In the genomic region with DNA sequence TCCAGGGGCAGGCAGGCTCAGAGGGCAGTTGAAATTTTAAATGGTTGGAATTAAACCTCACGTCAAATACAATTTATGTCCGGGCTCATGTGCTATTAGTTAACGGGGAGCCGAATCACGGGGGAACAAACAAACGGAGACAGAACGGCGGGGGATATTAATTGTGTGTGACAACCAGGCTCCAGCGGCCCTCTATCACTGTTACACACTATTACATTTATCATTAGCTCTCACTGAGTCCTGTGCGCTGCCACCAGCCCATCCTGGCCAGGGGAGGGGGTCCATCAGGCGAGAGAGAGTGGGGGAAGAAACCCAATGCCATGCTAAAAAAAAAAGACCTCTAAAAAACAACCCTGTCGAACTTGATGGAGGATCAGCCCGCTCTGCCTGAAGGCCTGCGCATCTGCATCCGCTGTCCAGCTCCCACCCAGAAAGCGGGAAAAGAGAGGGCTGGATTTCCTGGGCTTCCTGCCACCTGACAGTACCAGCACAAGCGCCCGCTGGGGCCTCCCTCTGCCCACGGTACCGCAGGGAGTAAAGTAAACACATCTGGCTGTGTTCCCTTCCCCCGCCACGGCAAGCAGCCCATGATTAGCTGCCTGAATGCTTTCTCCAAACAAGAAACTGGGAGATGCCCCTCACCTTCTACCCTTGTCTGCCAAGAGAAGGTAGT, we compare ENCODE assay signal across 11 cellular contexts. TPM values are rescaled to one million over a fixed set of nuclear protein-coding genes. Genes with fewer than 3 reads are reported as not detected.
DNase-seq lines count a peak whose midpoint lies in the region; ATAC-seq and TF ChIP-seq lines count a peak whose summit lies in the region.
"Had no signal": no experiment of that assay in that cellular context is flagged by ENCODE, and none has a peak within 500 bp of the region (broad histone marks: within the 10 kb centered on the region; RNA-seq: fewer than 3 reads in every experiment).

No MANE protein-coding gene starts in this region.

- H3K9me3 ChIP-seq in iPS-20b (ENCODE audit: insufficient read depth, low read depth, low read length): no peaks in the 10 kb centered on the region
- no peaks in the 10 kb centered on the region for H3K9me3 ChIP-seq in ascending aorta

- peak overlapping the region; percentile 57 for H3K27ac Mint-ChIP-seq in type B pancreatic cell
- no peak overlapping the region for H3K27ac Mint-ChIP-seq in activated CD4-positive, alpha-beta T cell treated with anti-CD3 and anti-CD28 coated beads for 36 hours
- no peak overlapping the region for H3K27ac Mint-ChIP-seq in activated naive CD4-positive, alpha-beta T cell treated with anti-CD3 and anti-CD28 coated beads for 36 hours
- H3K27ac Mint-ChIP-seq: activated naive CD8-positive, alpha-beta T cell had no signal

- H3K9ac ChIP-seq in iPS-20b (ENCODE audit: low read depth, low read length): no peak overlapping the region; the same call in 1 of the 2 replicates

- H3K4me3 ChIP-seq in iPS-20b (ENCODE audit: low read length) (peak overlapping the region; percentile 3; the same call in 1 of the 2 replicates), ascending aorta (no peak overlapping the region)

- no peaks in the 10 kb centered on the region for H3K27me3 Mint-ChIP-seq in type B pancreatic cell
- H3K27me3 Mint-ChIP-seq in activated CD4-positive, alpha-beta T cell treated with anti-CD3 and anti-CD28 coated beads for 36 hours: no peaks in the 10 kb centered on the region
- no peaks in the 10 kb centered on the region for H3K27me3 Mint-ChIP-seq in activated naive CD4-positive, alpha-beta T cell treated with anti-CD3 and anti-CD28 coated beads for 36 hours (ENCODE audit: low read depth)
- H3K27me3 Mint-ChIP-seq: activated naive CD8-positive, alpha-beta T cell had no signal

- no peak overlapping the region for H3K27ac ChIP-seq in iPS-20b (ENCODE audit: low read length)
- no peak overlapping the region for H3K27ac ChIP-seq in ascending aorta

- no peak for TF ChIP-seq CTCF in type B pancreatic cell (conservative IDR thresholded peaks at IDR 0.05)
- TF ChIP-seq CTCF in ascending aorta (IDR thresholded peaks at IDR 0.05): no peak

- H3K36me3 ChIP-seq in iPS-20b (ENCODE audit: insufficient read depth, low read depth, low read length) (peaks cover 27% of the 10 kb centered on the region), ascending aorta (peaks cover 75 to 95% of the 10 kb centered on the region in 2 donors)

- intact Hi-C loops in activated CD4-positive, alpha-beta T cell treated with anti-CD3 and anti-CD28 coated beads for 36 hours (cut with DNase I, micrococcal nuclease): no loop called here
- intact Hi-C loops in ascending aorta (cut with DNase I): no loop called here
- intact Hi-C loops in activated naive CD4-positive, alpha-beta T cell treated with anti-CD3 and anti-CD28 coated beads for 36 hours (cut with micrococcal nuclease): no loop called here

- peaks cover 14% of the 10 kb centered on the region; the same call in 1 of the 2 replicates for H3K4me1 ChIP-seq in iPS-20b (ENCODE audit: insufficient read depth, low read length)
- no peaks in the 10 kb centered on the region for H3K4me1 ChIP-seq in ascending aorta

- peaks cover 23% of the 10 kb centered on the region for H3K36me3 Mint-ChIP-seq in type B pancreatic cell
- peaks cover 15% of the 10 kb centered on the region for H3K36me3 Mint-ChIP-seq in activated CD4-positive, alpha-beta T cell treated with anti-CD3 and anti-CD28 coated beads for 36 hours (ENCODE audit: low read depth)
- peaks cover 2% of the 10 kb centered on the region for H3K36me3 Mint-ChIP-seq in activated naive CD4-positive, alpha-beta T cell treated with anti-CD3 and anti-CD28 coated beads for 36 hours (ENCODE audit: low read depth)

- DNase-seq in NCI-H82 (lab: John Stamatoyannopoulos, UW) (peak; percentile 56), NCI-H82 treated with DMSO at 0.1 percent for 48 hours (lab: John Stamatoyannopoulos, UW; ENCODE audit: unreplicated experiment) (no peak), NCI-H748 treated with DMSO at 0.1 percent for 48 hours (lab: John Stamatoyannopoulos, UW) (peak; percentile 78), type B pancreatic cell (ENCODE audit: extremely low spot score, unreplicated experiment) (no peak), ascending aorta (ENCODE audit: low spot score in 2 of 2) (no peak)
- DNase-seq in activated CD4-positive, alpha-beta T cell treated with anti-CD3 and anti-CD28 coated beads for 36 hours: no peak
- DNase-seq in activated naive CD4-positive, alpha-beta T cell treated with anti-CD3 and anti-CD28 coated beads for 36 hours: no peak
- DNase-seq: OCI-M1 had no signal

- POLR2A ChIA-PET in activated CD4-positive, alpha-beta T cell treated with anti-CD3 and anti-CD28 coated beads for 36 hours (lab: Charles Lee): no interaction called here

- H3K9me3 Mint-ChIP-seq in type B pancreatic cell: no peaks in the 10 kb centered on the region
- no peaks in the 10 kb centered on the region for H3K9me3 Mint-ChIP-seq in activated CD4-positive, alpha-beta T cell treated with anti-CD3 and anti-CD28 coated beads for 36 hours (ENCODE audit: low read depth)
- no peaks in the 10 kb centered on the region for H3K9me3 Mint-ChIP-seq in activated naive CD4-positive, alpha-beta T cell treated with anti-CD3 and anti-CD28 coated beads for 36 hours

- H3K4me3 Mint-ChIP-seq in type B pancreatic cell: peak overlapping the region; percentile 69
- H3K4me3 Mint-ChIP-seq in activated CD4-positive, alpha-beta T cell treated with anti-CD3 and anti-CD28 coated beads for 36 hours: no peak overlapping the region
- no peak overlapping the region for H3K4me3 Mint-ChIP-seq in activated naive CD4-positive, alpha-beta T cell treated with anti-CD3 and anti-CD28 coated beads for 36 hours
- H3K4me3 Mint-ChIP-seq: activated naive CD8-positive, alpha-beta T cell had no signal

- peaks cover 5% of the 10 kb centered on the region; the same call in 1 of the 2 replicates for H3K27me3 ChIP-seq in iPS-20b (ENCODE audit: insufficient read depth, low read length)
- no peaks in the 10 kb centered on the region for H3K27me3 ChIP-seq in ascending aorta

- ATAC-seq in activated CD4-positive, alpha-beta T cell treated with anti-CD3 and anti-CD28 coated beads for 36 hours: no peak
- ATAC-seq: right cardiac atrium had no signal

- CTCF ChIA-PET in activated CD4-positive, alpha-beta T cell treated with anti-CD3 and anti-CD28 coated beads for 36 hours (lab: Charles Lee): interaction anchor here (0.7 kb wide), 1 partner anchor 519 kb away, joined by 3 read pairs; no protein-coding TSS in a partner anchor
- CTCF ChIA-PET in activated naive CD4-positive, alpha-beta T cell treated with anti-CD3 and anti-CD28 coated beads for 36 hours (lab: Charles Lee): no interaction called here

- H3K4me1 Mint-ChIP-seq in type B pancreatic cell (ENCODE audit: unreplicated experiment): peaks cover 30% of the 10 kb centered on the region
- no peaks in the 10 kb centered on the region for H3K4me1 Mint-ChIP-seq in activated CD4-positive, alpha-beta T cell treated with anti-CD3 and anti-CD28 coated beads for 36 hours
- no peaks in the 10 kb centered on the region for H3K4me1 Mint-ChIP-seq in activated naive CD4-positive, alpha-beta T cell treated with anti-CD3 and anti-CD28 coated beads for 36 hours (ENCODE audit: low read depth)

RNA-seq across cellular contexts. Expression of a gene that starts 41.7 kb away (rescaled TPM):
- total RNA-seq in type B pancreatic cell (ENCODE audit: low replicate concordance): 3.1 and 3.8 TPM in 2 replicates
- total RNA-seq in activated CD4-positive, alpha-beta T cell treated with anti-CD3 and anti-CD28 coated beads for 36 hours: 1 to 10 TPM; 1.8 to 2.1 TPM
- total RNA-seq in ascending aorta: not detected
- 1 to 10 TPM; 2.5 to 4.2 TPM for total RNA-seq in activated naive CD4-positive, alpha-beta T cell treated with anti-CD3 and anti-CD28 coated beads for 36 hours

Comparison
In these comparisons a context has a peak if more than half of its experiments do, and no peak if none do; other contexts are left out.
1. DNase-seq: peak in NCI-H82 (single experiment) and NCI-H748 treated with DMSO at 0.1 percent for 48 hours (single experiment); none in NCI-H82 treated with DMSO at 0.1 percent for 48 hours (single experiment), type B pancreatic cell (single experiment), activated CD4-positive, alpha-beta T cell treated with anti-CD3 and anti-CD28 coated beads for 36 hours (single experiment), ascending aorta (0 of 2) and activated naive CD4-positive, alpha-beta T cell treated with anti-CD3 and anti-CD28 coated beads for 36 hours (single experiment).